In the genomic region with DNA sequence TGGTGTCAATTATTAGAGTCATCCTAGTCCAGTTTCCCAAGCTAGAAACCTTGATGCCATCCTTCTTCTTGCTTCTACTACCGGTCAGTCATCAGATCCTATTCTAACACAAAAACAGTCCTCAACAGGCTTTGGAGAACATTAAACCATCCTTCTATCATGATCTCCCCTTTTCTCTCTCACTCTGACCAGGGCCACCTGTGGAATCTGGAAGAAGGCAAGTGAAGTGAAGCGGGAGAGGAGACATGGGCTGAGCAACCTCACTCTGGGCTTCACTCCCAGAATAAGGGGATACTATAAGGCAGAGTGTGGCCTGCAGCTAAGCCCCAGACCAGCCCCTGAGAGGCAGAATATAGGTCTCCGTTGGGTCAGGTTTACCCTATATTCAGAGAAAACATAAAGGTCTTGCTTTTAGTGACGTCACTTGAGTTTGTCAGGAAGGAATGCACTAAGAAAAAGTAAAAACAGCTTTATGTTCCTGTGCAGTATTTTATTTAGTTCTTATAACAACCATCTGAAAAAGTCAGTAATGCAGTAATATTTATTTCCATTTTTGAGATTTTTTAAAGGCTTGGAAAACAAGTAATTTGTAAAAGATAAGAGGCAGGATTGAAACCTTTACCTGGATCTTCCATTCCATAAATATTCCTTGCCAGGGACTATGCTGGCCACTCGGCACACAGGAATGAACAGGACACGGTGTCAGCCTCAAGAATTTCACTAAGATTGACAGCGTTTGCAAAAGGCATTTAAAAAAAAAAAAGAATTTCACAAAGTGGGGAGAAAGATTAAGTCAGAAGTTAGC, we compare ENCODE assay signal across 28 cellular contexts.
"Had no signal": no experiment of that assay in that cellular context is flagged by ENCODE, and none has a peak within 500 bp of the region (broad histone marks: within the 10 kb centered on the region; RNA-seq: fewer than 3 reads in every experiment).

No MANE protein-coding gene starts in this region.

- H3K4me1 Mint-ChIP-seq: activated CD4-positive, alpha-beta memory T cell treated with anti-CD3 and anti-CD28 coated beads, Interleukin-2, amount 10 ng/mL, durations not matched to agents 7 days and 5 days; activated CD8-positive, alpha-beta memory T cell treated with anti-CD3 and anti-CD28 coated beads, Interleukin-2, amount 10 ng/mL, durations not matched to agents 7 days and 5 days; activated naive CD4-positive, alpha-beta T cell treated with anti-CD3 and anti-CD28 coated beads, Interleukin-2, amount 10 ng/mL, durations not matched to agents 7 days and 5 days; activated naive CD8-positive, alpha-beta T cell treated with anti-CD3 and anti-CD28 coated beads, Interleukin-2, amount 50 U/mL, for 24 hours; brain had no signal

- DNase-seq: activated CD4-positive, alpha-beta memory T cell treated with anti-CD3 and anti-CD28 coated beads, Interleukin-2, amount 10 ng/mL, durations not matched to agents 7 days and 5 days; activated CD4-positive, alpha-beta T cell treated with anti-CD3 and anti-CD28 coated beads for 1 hour; activated CD4-positive, alpha-beta T cell treated with anti-CD3 and anti-CD28 coated beads for 48 hours; activated CD4-positive, CD25-positive, alpha-beta regulatory T cell; activated CD8-positive, alpha-beta memory T cell treated with anti-CD3 and anti-CD28 coated beads for 24 hours; activated CD8-positive, alpha-beta memory T cell treated with anti-CD3 and anti-CD28 coated beads, Interleukin-2, amount 10 ng/mL, durations not matched to agents 7 days and 5 days; activated CD8-positive, alpha-beta memory T cell treated with anti-CD3 and anti-CD28 coated beads, Interleukin-2, amount 50 U/mL, for 48 hours; activated effector memory CD4-positive, alpha-beta T cell treated with Interleukin-2 at 50 U/mL for 16 hours; activated naive CD4-positive, alpha-beta T cell treated with anti-CD3 and anti-CD28 coated beads, Interleukin-2, amount 10 ng/mL, durations not matched to agents 7 days and 5 days; activated naive CD8-positive, alpha-beta T cell treated with anti-CD3 and anti-CD28 coated beads, Interleukin-2, amount 50 U/mL, for 24 hours; activated T-cell treated with anti-CD3 and anti-CD28 coated beads, Interleukin-2, amount 50 U/mL, for 48 hours; anterior cingulate cortex; central memory CD4-positive, alpha-beta T cell; NCI-H1092 treated with DMSO at 0.1 percent for 48 hours; NCI-H1417; NCI-H146; NCI-H187; NCI-H2029 treated with DMSO at 0.1 percent for 48 hours; NCI-H2107; NCI-H510A; NCI-H526; NCI-H748 treated with DMSO at 0.1 percent for 48 hours; SHP77; SJCRH30 had no signal

- H3K36me3 Mint-ChIP-seq: activated CD8-positive, alpha-beta memory T cell treated with anti-CD3 and anti-CD28 coated beads, Interleukin-2, amount 10 ng/mL, durations not matched to agents 7 days and 5 days; activated naive CD4-positive, alpha-beta T cell treated with anti-CD3 and anti-CD28 coated beads, Interleukin-2, amount 10 ng/mL, durations not matched to agents 7 days and 5 days; activated naive CD8-positive, alpha-beta T cell had no signal

- H3K9me3 Mint-ChIP-seq: activated CD4-positive, alpha-beta memory T cell treated with anti-CD3 and anti-CD28 coated beads, Interleukin-2, amount 10 ng/mL, durations not matched to agents 7 days and 5 days; activated naive CD4-positive, alpha-beta T cell treated with anti-CD3 and anti-CD28 coated beads, Interleukin-2, amount 10 ng/mL, durations not matched to agents 7 days and 5 days; activated naive CD8-positive, alpha-beta T cell treated with anti-CD3 and anti-CD28 coated beads, Interleukin-2, amount 50 U/mL, for 24 hours; brain had no signal

- H3K4me3 Mint-ChIP-seq: activated CD4-positive, alpha-beta memory T cell treated with anti-CD3 and anti-CD28 coated beads, Interleukin-2, amount 10 ng/mL, durations not matched to agents 7 days and 5 days; activated CD8-positive, alpha-beta memory T cell treated with anti-CD3 and anti-CD28 coated beads, Interleukin-2, amount 10 ng/mL, durations not matched to agents 7 days and 5 days; activated naive CD4-positive, alpha-beta T cell treated with anti-CD3 and anti-CD28 coated beads, Interleukin-2, amount 10 ng/mL, durations not matched to agents 7 days and 5 days; activated naive CD8-positive, alpha-beta T cell; activated naive CD8-positive, alpha-beta T cell treated with anti-CD3 and anti-CD28 coated beads, Interleukin-2, amount 50 U/mL, for 24 hours; brain had no signal

- H3K4me3 ChIP-seq: SJCRH30, SK-N-MC had no signal

- H3K27ac Mint-ChIP-seq: activated CD4-positive, alpha-beta memory T cell treated with anti-CD3 and anti-CD28 coated beads, Interleukin-2, amount 10 ng/mL, durations not matched to agents 7 days and 5 days; activated CD8-positive, alpha-beta memory T cell treated with anti-CD3 and anti-CD28 coated beads, Interleukin-2, amount 10 ng/mL, durations not matched to agents 7 days and 5 days; activated naive CD4-positive, alpha-beta T cell treated with anti-CD3 and anti-CD28 coated beads, Interleukin-2, amount 10 ng/mL, durations not matched to agents 7 days and 5 days; activated naive CD8-positive, alpha-beta T cell; activated naive CD8-positive, alpha-beta T cell treated with anti-CD3 and anti-CD28 coated beads, Interleukin-2, amount 50 U/mL, for 24 hours; brain had no signal

- H3K27me3 ChIP-seq: SJCRH30 had no signal

- ATAC-seq: activated CD8-positive, alpha-beta memory T cell treated with anti-CD3 and anti-CD28 coated beads, Interleukin-2, amount 10 ng/mL, durations not matched to agents 7 days and 5 days; activated naive CD8-positive, alpha-beta T cell treated with anti-CD3 and anti-CD28 coated beads, Interleukin-2, amount 50 U/mL, for 24 hours; Panc1 had no signal

- H3K27ac ChIP-seq: SJCRH30, SK-N-MC had no signal

- H3K36me3 ChIP-seq: SJCRH30 had no signal

- H3K27me3 Mint-ChIP-seq: brain had no signal

- H3K9me3 ChIP-seq: SJCRH30 had no signal
